In the genomic region with DNA sequence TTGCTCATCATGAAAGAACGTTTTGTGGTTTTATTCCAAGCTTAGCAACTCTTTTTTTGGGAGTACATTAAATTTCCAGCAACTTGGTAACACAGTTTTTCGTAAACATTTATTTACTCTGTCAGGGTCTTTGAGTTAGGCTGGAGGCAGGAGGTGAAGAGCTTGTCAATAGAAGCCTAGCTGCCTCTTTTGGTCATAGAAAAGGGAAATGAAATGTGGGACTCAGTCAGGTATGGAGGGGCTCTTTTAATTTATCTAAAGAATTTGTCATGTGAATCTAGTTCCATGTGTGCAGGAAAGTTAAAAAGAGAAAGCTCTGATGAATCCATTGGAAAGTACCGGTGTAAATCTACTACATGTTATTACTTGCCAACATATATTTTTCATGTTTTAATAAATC, we compare ENCODE assay signal across 25 cellular contexts. TPM values are rescaled to one million over a fixed set of nuclear protein-coding genes. Genes with fewer than 3 reads are reported as not detected.
DNase-seq lines count a peak whose midpoint lies in the region; ATAC-seq and TF ChIP-seq lines count a peak whose summit lies in the region.
"Had no signal": no experiment of that assay in that cellular context is flagged by ENCODE, and none has a peak within 500 bp of the region (broad histone marks: within the 10 kb centered on the region; RNA-seq: fewer than 3 reads in every experiment).

No MANE protein-coding gene starts in this region.

- ATAC-seq in GM21576 (IDR thresholded peaks at IDR 0.05; ENCODE audit: unreplicated experiment) (peak; percentile 48), HG03159 (IDR thresholded peaks at IDR 0.05; ENCODE audit: unreplicated experiment) (peak; percentile 51), GM21447 (IDR thresholded peaks at IDR 0.05; ENCODE audit: unreplicated experiment) (no peak)
- no peak for ATAC-seq in activated CD4-positive, CD25-positive, alpha-beta regulatory T cell treated with anti-CD3 and anti-CD28 coated beads, Interleukin-2, amount 50 U/mL, for 24 hours
- ATAC-seq: activated CD8-positive, alpha-beta memory T cell treated with anti-CD3 and anti-CD28 coated beads, Interleukin-2, amount 10 ng/mL, durations not matched to agents 7 days and 5 days; activated T-cell treated with anti-CD3 and anti-CD28 coated beads, Interleukin-2, amount 50 U/mL, for 72 hours; stimulated activated effector memory CD8-positive, alpha-beta T cell treated with anti-CD3 and anti-CD28 coated beads, Interleukin-12 subunit alpha, Interleukin-12 subunit beta, amount 100 ng/mL, for 72 hours; upper lobe of right lung had no signal

- no peaks in the 10 kb centered on the region for H3K27me3 ChIP-seq in GM06990 (replicated peaks; ENCODE audit: control insufficient read depth, insufficient read depth, low read length)
- H3K27me3 ChIP-seq: upper lobe of right lung had no signal

- TF ChIP-seq CTCF in GM06990 (IDR thresholded peaks at IDR 0.05; ENCODE audit: insufficient read depth, low read length, poor library complexity, severe bottlenecking), result no peak

- H3K4me3 ChIP-seq in GM06990 (replicated peaks; ENCODE audit: low read depth, low read length), result no peak overlapping the region
- H3K4me3 ChIP-seq: coronary artery, PC-9, upper lobe of right lung had no signal

- peak; percentile 20 for DNase-seq in GM06990 (ENCODE audit: extremely low read depth, insufficient read length)
- DNase-seq in fibroblast of peridontal ligament (ENCODE audit: extremely low read depth), result peak; percentile 53
- DNase-seq in ecto neural progenitor cell (ENCODE audit: low spot score), result no peak
- no peak for DNase-seq in occipital lobe (lab: John Stamatoyannopoulos, UW)
- DNase-seq: activated CD4-positive, alpha-beta T cell treated with anti-CD3 and anti-CD28 coated beads, Interleukin-2, amount 50 U/mL, for 4 hours; activated CD8-positive, alpha-beta memory T cell treated with anti-CD3 and anti-CD28 coated beads, Interleukin-2, amount 10 ng/mL, durations not matched to agents 7 days and 5 days; activated naive CD4-positive, alpha-beta T cell; activated T-cell treated with anti-CD3 and anti-CD28 coated beads, Interleukin-2, amount 50 U/mL, for 72 hours; caudate nucleus; effector memory CD4-positive, alpha-beta T cell; MM.1S; NCI-H1417; NCI-H2029 treated with DMSO at 0.1 percent for 48 hours; NCI-H526 treated with DMSO at 0.1 percent for 48 hours; NK-92 treated with Interleukin-12 subunit alpha and Interleukin-12 subunit beta, amount 100 ng/mL, for 24 hours; PC-9; retina; SK-N-SH; upper lobe of right lung had no signal

- no peaks in the 10 kb centered on the region for H3K36me3 ChIP-seq in GM06990 (ENCODE audit: control insufficient read depth, insufficient read depth, low read length)
- H3K36me3 ChIP-seq: upper lobe of right lung had no signal

RNA-seq across cellular contexts. Expression of a gene that starts 45.9 kb away (rescaled TPM):
- 20.6 TPM for total RNA-seq in occipital lobe

Comparison
In these comparisons a context has a peak if more than half of its experiments do, and no peak if none do; other contexts are left out.
1. DNase-seq: peak in GM06990 (single experiment) and fibroblast of peridontal ligament (single experiment); none in ecto neural progenitor cell (single experiment) and occipital lobe (single experiment).
2. ATAC-seq: peak in GM21576 (single experiment) and HG03159 (single experiment); none in activated CD4-positive, CD25-positive, alpha-beta regulatory T cell treated with anti-CD3 and anti-CD28 coated beads, Interleukin-2, amount 50 U/mL, for 24 hours (0 of 2) and GM21447 (single experiment).